In genomic region chr14:103522028-103522581, GRCh38 we compare ENCODE assay signal across 8 cellular contexts. TPM values are rescaled to one million over a fixed set of nuclear protein-coding genes. Genes with fewer than 3 reads are reported as not detected.
DNase-seq lines count a peak whose midpoint lies in the region; ATAC-seq, FAIRE-seq and TF ChIP-seq lines count a peak whose summit lies in the region.

No MANE protein-coding gene starts in this region.

- H3K4me1 ChIP-seq in CD8-positive, alpha-beta T cell (ENCODE audit: insufficient read depth, low read length) = peaks cover 24% of the 10 kb centered on the region
- H3K4me1 ChIP-seq in lung (ENCODE audit: control insufficient read depth in 2 of 2, insufficient read depth in 2 of 2, low read length in 2 of 2) = peaks cover 0 to 26% of the 10 kb centered on the region in 2 donors
- H3K4me1 ChIP-seq in upper lobe of left lung = peaks cover 50 to 68% (median 55%) of the 10 kb centered on the region in 4 donors

- CTCF ChIA-PET in CD8-positive, alpha-beta T cell (lab: Charles Lee) = interaction anchor here (1.3 kb wide), 1 partner anchor 16 kb away, joined by 3 read pairs; no protein-coding TSS in a partner anchor

- H3K9me3 ChIP-seq in CD8-positive, alpha-beta T cell (ENCODE audit: low read length) = no peaks in the 10 kb centered on the region
- H3K9me3 ChIP-seq in lung (ENCODE audit: control insufficient read depth in 2 of 2, insufficient read depth in 1 of 2, low read length in 1 of 2) = no peaks in the 10 kb centered on the region
- H3K9me3 ChIP-seq in upper lobe of left lung = no peaks in the 10 kb centered on the region

- H3K4me3 Mint-ChIP-seq in CD8-positive, alpha-beta T cell = peak overlapping the region; percentile 72

- no peak for DNase-seq in CD8-positive, alpha-beta T cell
- DNase-seq in NCI-H146 (lab: John Stamatoyannopoulos, UW) (peak; percentile 79), lung (ENCODE audit: low spot score) (no peak), upper lobe of left lung (peak in 1 of 2 donors; percentile 89), NOMO-1 treated with DMSO at 0.1 percent for 48 hours (lab: John Stamatoyannopoulos, UW; ENCODE audit: unreplicated experiment) (no peak), dermis blood vessel endothelial cell (no peak), H54 (ENCODE audit: insufficient read length, low spot score) (no peak)
- DNase-seq in central memory CD4-positive, alpha-beta T cell = peak; percentile 12

- TF ChIP-seq EP300 in upper lobe of left lung (IDR thresholded peaks at IDR 0.05) = no peak

- TF ChIP-seq POLR2A in upper lobe of left lung (IDR thresholded peaks at IDR 0.05) (no peak), H54 (IDR thresholded peaks at IDR 0.05; ENCODE audit: low read depth, low read length) (no peak)

- WGBS in lung, 2 donors = 1% methylated on average over 49 to 64 of the region's 64 CpGs
- WGBS in upper lobe of left lung, 2 donors = 2% methylated on average over 20 of the region's 64 CpGs; no CpG with 5 or more reads in 1 of the 2 donors

- H3K27me3 ChIP-seq in CD8-positive, alpha-beta T cell (ENCODE audit: insufficient read depth, low read length) = peaks cover 5% of the 10 kb centered on the region
- H3K27me3 ChIP-seq in lung (ENCODE audit: control insufficient read depth, insufficient read depth) = no peaks in the 10 kb centered on the region
- peaks cover 0 to 20% (median 11%) of the 10 kb centered on the region in 4 donors for H3K27me3 ChIP-seq in upper lobe of left lung

- no peak for ATAC-seq in CD8-positive, alpha-beta T cell
- ATAC-seq in lung (ENCODE audit: insufficient read depth, low FRiP score) (no peak), upper lobe of left lung (ENCODE audit: low FRiP score in 2 of 2) (peak in 1 of 2 donors; percentile 4)

- no peak overlapping the region for H3K27ac Mint-ChIP-seq in CD8-positive, alpha-beta T cell

- peak overlapping the region; percentile 55 for H3K4me3 ChIP-seq in CD8-positive, alpha-beta T cell (ENCODE audit: low read depth, low read length)
- peak overlapping the region; percentile 46 for H3K4me3 ChIP-seq in lung
- H3K4me3 ChIP-seq in upper lobe of left lung = peak overlapping the region; percentile 36 to 61 (median 60)

- no peak for FAIRE-seq in H54 (lab: Jason Lieb, UNC)

- no peaks in the 10 kb centered on the region for H3K36me3 Mint-ChIP-seq in CD8-positive, alpha-beta T cell

- no peak for TF ChIP-seq CTCF in CD8-positive, alpha-beta T cell (IDR thresholded peaks at IDR 0.05)
- no peak for TF ChIP-seq CTCF in lung (IDR thresholded peaks at IDR 0.05; ENCODE audit: control extremely low read depth, extremely low read depth)
- no peak for TF ChIP-seq CTCF in upper lobe of left lung (IDR thresholded peaks at IDR 0.05)

- no peak overlapping the region for H3K27ac ChIP-seq in CD8-positive, alpha-beta T cell (ENCODE audit: low read depth, low read length)
- peak overlapping the region; percentile 71 to 75 for H3K27ac ChIP-seq in lung (ENCODE audit: low read depth in 1 of 2, low read length in 1 of 2)
- peak overlapping the region; percentile 62 to 83 (median 78) for H3K27ac ChIP-seq in upper lobe of left lung

- POLR2A ChIA-PET in CD8-positive, alpha-beta T cell (lab: Charles Lee) = no interaction called here

- peaks cover 5% of the 10 kb centered on the region for H3K27me3 Mint-ChIP-seq in CD8-positive, alpha-beta T cell (ENCODE audit: low read depth)

- no peaks in the 10 kb centered on the region for H3K9me3 Mint-ChIP-seq in CD8-positive, alpha-beta T cell

- no peaks in the 10 kb centered on the region for H3K36me3 ChIP-seq in CD8-positive, alpha-beta T cell (ENCODE audit: insufficient read depth, low read length)
- H3K36me3 ChIP-seq in lung (ENCODE audit: control insufficient read depth in 2 of 2, insufficient read depth in 2 of 2, low read length in 2 of 2) (no peaks in the 10 kb centered on the region), upper lobe of left lung (no peaks in the 10 kb centered on the region)

- H3K4me1 Mint-ChIP-seq in CD8-positive, alpha-beta T cell (ENCODE audit: low read depth) = peaks cover 11% of the 10 kb centered on the region

- intact Hi-C loops in CD8-positive, alpha-beta T cell (cut with DNase I, micrococcal nuclease) = loop anchor here in 1 of 2 experiments (10.0 kb wide), 1 partner anchor 187 kb away; the partner anchor contains the start of gene EIF5

RNA-seq across cellular contexts. Expression of gene CKB, which starts 0.5 kb away (rescaled TPM):
- total RNA-seq in CD8-positive, alpha-beta T cell = 1 to 10 TPM; 6.5 TPM
- total RNA-seq in lung (100 to 1,000 TPM; 265 to 356 TPM), upper lobe of left lung (100 to 1,000 TPM; 168 to 303 (median 231) TPM), dermis blood vessel endothelial cell (2.6 and 3.2 TPM in 2 replicates)
- polyA plus RNA-seq in lung = 100 to 1,000 TPM; 111 to 289 TPM

RNA-seq across cellular contexts. Expression of gene TRMT61A, which starts 6.9 kb away (rescaled TPM):
- total RNA-seq in CD8-positive, alpha-beta T cell = 10 to 100 TPM; 10.9 to 11.6 TPM
- total RNA-seq in lung (10 to 100 TPM; 11.9 to 15.2 TPM), upper lobe of left lung (10 to 100 TPM in 5 of 6 donors, 1 to 10 TPM in 1; 6.7 to 25.1 (median 15.0) TPM), dermis blood vessel endothelial cell (5.6 and 7.5 TPM in 2 replicates)
- 10 to 100 TPM; 16.8 to 21.5 TPM for polyA plus RNA-seq in lung

RNA-seq across cellular contexts. Expression of gene BAG5, which starts 40.4 kb away (rescaled TPM):
- 10 to 100 TPM; 46.2 to 46.3 TPM for total RNA-seq in CD8-positive, alpha-beta T cell
- total RNA-seq in lung (10 to 100 TPM; 24.8 to 26.0 TPM), upper lobe of left lung (10 to 100 TPM; 12.6 to 36.9 (median 27.1) TPM), dermis blood vessel endothelial cell (34.8 and 35.4 TPM in 2 replicates)
- polyA plus RNA-seq in lung = 10 to 100 TPM in 1 of 2 donors, 1 to 10 TPM in 1; 8.7 to 12.3 TPM

RNA-seq across cellular contexts. Expression of gene COA8, which starts 40.7 kb away (rescaled TPM):
- total RNA-seq in CD8-positive, alpha-beta T cell = 10 to 100 TPM; 11.6 to 13.4 TPM
- total RNA-seq in lung = 10 to 100 TPM; 39.4 to 39.6 TPM
- 10 to 100 TPM; 30.6 to 59.8 TPM for polyA plus RNA-seq in lung
- 10 to 100 TPM; 12.6 to 38.3 (median 28.6) TPM for total RNA-seq in upper lobe of left lung
- total RNA-seq in dermis blood vessel endothelial cell = 24.7 and 26.5 TPM in 2 replicates

Comparison
In these comparisons a context has a peak if more than half of its experiments do, and no peak if none do; other contexts are left out.
1. DNase-seq: peak in NCI-H146 (single experiment) and central memory CD4-positive, alpha-beta T cell (single experiment); none in CD8-positive, alpha-beta T cell (0 of 7), lung (single experiment), NOMO-1 treated with DMSO at 0.1 percent for 48 hours (single experiment), dermis blood vessel endothelial cell (single experiment) and H54 (single experiment).
2. RNA of gene CKB, which starts 0.5 kb away (total RNA-seq): 265 to 356 TPM in lung and 168 to 303 TPM in upper lobe of left lung; 6.5 TPM in CD8-positive, alpha-beta T cell and 2.6 to 3.2 TPM in dermis blood vessel endothelial cell; every median in the first group is over 10 times any median in the second.
3. Peak in every context shown above with its lines, with median percentiles within 50 percentile points of each other: H3K4me3 ChIP-seq.